ENCODE assay signal across 1 cellular context in genomic region chrX:34632404-34632803, GRCh38.
TF ChIP-seq lines count a peak whose summit lies in the region.

No MANE protein-coding gene starts in this region.

TF ChIP-seq in GM23338, 12 proteins besides CTCF, POLR2A, EP300 and RAD21 (continued from another document):
- TF ChIP-seq ZNF462 (CRISPR knock-in tag; IDR thresholded peaks at IDR 0.05) = no peak
- TF ChIP-seq JUNB (IDR thresholded peaks at IDR 0.05; ENCODE audit: unreplicated experiment) = no peak
- TF ChIP-seq ETS1 (IDR thresholded peaks at IDR 0.05) = no peak
- TF ChIP-seq POLR2AphosphoS5 (IDR thresholded peaks at IDR 0.05; ENCODE audit: low read depth) = no peak
